In genomic region chr11:128290106-128290840, GRCh38 we compare ENCODE assay signal across 8 cellular contexts.
DNase-seq lines count a peak whose midpoint lies in the region; ATAC-seq and TF ChIP-seq lines count a peak whose summit lies in the region.

No MANE protein-coding gene starts in this region.

- peak overlapping the region; percentile 98 for H3K27ac ChIP-seq in naive thymus-derived CD4-positive, alpha-beta T cell (ENCODE audit: low read depth, low read length)

- H3K27ac Mint-ChIP-seq in Caco-2 (ENCODE audit: unreplicated experiment) = no peak overlapping the region
- H3K27ac Mint-ChIP-seq in naive thymus-derived CD4-positive, alpha-beta T cell = peak overlapping the region; percentile 93 to 100 (median 98)

- DNase-seq in Caco-2 (peak in 1 of 2 experiments; percentile 78), NOMO-1 treated with dmso at 0.1 percent for 144 hours (lab: John Stamatoyannopoulos, UW; ENCODE audit: unreplicated experiment) (peak; percentile 62), epithelial cell of proximal tubule (ENCODE audit: low read depth) (peak; percentile 44)
- peak; percentile 65 for DNase-seq in activated CD8-positive, alpha-beta memory T cell treated with anti-CD3 and anti-CD28 coated beads, Interleukin-2, amount 50 U/mL, for 1 hour (ENCODE audit: extremely low read depth)
- DNase-seq in naive thymus-derived CD4-positive, alpha-beta T cell = peak; percentile 50 to 87 (median 81)
- DNase-seq in stimulated activated naive CD4-positive, alpha-beta T cell treated with Interleukin-2 at 50 U/mL for 16 hours (lab: John Stamatoyannopoulos, UW) = peak; percentile 74

- no peaks in the 10 kb centered on the region for H3K36me3 ChIP-seq in Caco-2 (ENCODE audit: control insufficient read depth, insufficient read depth, low read length)
- H3K36me3 ChIP-seq in naive thymus-derived CD4-positive, alpha-beta T cell (ENCODE audit: control insufficient read depth in 2 of 3, insufficient read depth in 3 of 3, low read length in 3 of 3) = no peaks in the 10 kb centered on the region

- CTCF ChIA-PET in Caco-2 (lab: Charles Lee) = interaction anchor here (1.0 to 1.6 kb wide), 3 partner anchors 9 to 342 kb away, joined by 4 to 7 read pairs (median 4); no protein-coding TSS in a partner anchor
- CTCF ChIA-PET in naive thymus-derived CD4-positive, alpha-beta T cell (lab: Charles Lee) = interaction anchor here (0.5 to 9.6 kb wide), 37 partner anchors 8 to 467 kb away, joined by 3 to 148 read pairs (median 5); no protein-coding TSS in a partner anchor

- no peaks in the 10 kb centered on the region for H3K4me1 ChIP-seq in Caco-2
- peaks cover 51 to 79% of the 10 kb centered on the region in 2 donors for H3K4me1 ChIP-seq in naive thymus-derived CD4-positive, alpha-beta T cell (ENCODE audit: control insufficient read depth in 2 of 2, insufficient read depth in 2 of 2, low read length in 2 of 2)

- no peaks in the 10 kb centered on the region for H3K9me3 ChIP-seq in Caco-2
- H3K9me3 ChIP-seq in naive thymus-derived CD4-positive, alpha-beta T cell (ENCODE audit: control insufficient read depth in 2 of 3, low read length in 3 of 3) = no peaks in the 10 kb centered on the region

- POLR2A ChIA-PET in Caco-2 (lab: Charles Lee) = no interaction called here
- POLR2A ChIA-PET in naive thymus-derived CD4-positive, alpha-beta T cell (lab: Charles Lee) = interaction anchor here (0.7 to 21.1 kb wide), 24 partner anchors 11 to 340 kb away, joined by 3 to 691 read pairs (median 6); no protein-coding TSS in a partner anchor

- H3K9me3 Mint-ChIP-seq in Caco-2 (ENCODE audit: unreplicated experiment) = no peaks in the 10 kb centered on the region
- peaks cover 0 to 6% (median 2%) of the 10 kb centered on the region in 11 donors for H3K9me3 Mint-ChIP-seq in naive thymus-derived CD4-positive, alpha-beta T cell

- peak; percentile 88 to 95 for TF ChIP-seq CTCF in Caco-2 (IDR thresholded peaks at IDR 0.05; ENCODE audit: insufficient read depth in 1 of 2, low read depth in 1 of 2, low read length in 1 of 2, severe bottlenecking in 1 of 2, unreplicated experiment in 1 of 2)
- peak; percentile 87 for TF ChIP-seq CTCF in epithelial cell of proximal tubule (conservative IDR thresholded peaks at IDR 0.05; ENCODE audit: low read depth, low read length)

- no peak overlapping the region for H3K4me3 ChIP-seq in Caco-2 (ENCODE audit: low read depth, low read length)
- no peak overlapping the region for H3K4me3 ChIP-seq in epithelial cell of proximal tubule (ENCODE audit: low read depth, low read length)
- peak overlapping the region; percentile 61 for H3K4me3 ChIP-seq in naive thymus-derived CD4-positive, alpha-beta T cell (ENCODE audit: low read length)

- no peaks in the 10 kb centered on the region for H3K36me3 Mint-ChIP-seq in Caco-2 (ENCODE audit: insufficient read depth, unreplicated experiment)
- peaks cover 0 to 35% (median 8%) of the 10 kb centered on the region in 5 donors for H3K36me3 Mint-ChIP-seq in naive thymus-derived CD4-positive, alpha-beta T cell

- no peaks in the 10 kb centered on the region for H3K4me1 Mint-ChIP-seq in Caco-2 (ENCODE audit: low read depth, unreplicated experiment)
- peaks cover 62 to 100% (median 96%) of the 10 kb centered on the region in 7 donors for H3K4me1 Mint-ChIP-seq in naive thymus-derived CD4-positive, alpha-beta T cell

- H3K4me3 Mint-ChIP-seq in Caco-2 (ENCODE audit: unreplicated experiment) = no peak overlapping the region
- peak overlapping the region; percentile 86 to 98 (median 90) for H3K4me3 Mint-ChIP-seq in naive thymus-derived CD4-positive, alpha-beta T cell

- ATAC-seq in GM19397 (IDR thresholded peaks at IDR 0.05; ENCODE audit: unreplicated experiment) (peak; percentile 76), HG03469 (IDR thresholded peaks at IDR 0.05; ENCODE audit: unreplicated experiment) (peak; percentile 55)
- peak; percentile 86 for ATAC-seq in naive thymus-derived CD4-positive, alpha-beta T cell

- no TSS peak for BruUV-seq in Caco-2 (replicated peaks; lab: Mats Ljungman, UMichigan)

- H3K27me3 ChIP-seq in Caco-2 (replicated peaks; ENCODE audit: control insufficient read depth, insufficient read depth, low read length) = no peaks in the 10 kb centered on the region; the same call in 1 of the 2 replicates
- no peaks in the 10 kb centered on the region for H3K27me3 ChIP-seq in naive thymus-derived CD4-positive, alpha-beta T cell (ENCODE audit: control insufficient read depth in 2 of 2, insufficient read depth in 2 of 2, low read length in 2 of 2)

- peaks cover 14% of the 10 kb centered on the region for H3K27me3 Mint-ChIP-seq in Caco-2 (ENCODE audit: insufficient read depth, unreplicated experiment)
- H3K27me3 Mint-ChIP-seq in naive thymus-derived CD4-positive, alpha-beta T cell = no peaks in the 10 kb centered on the region

- intact Hi-C loops in Caco-2 (cut with micrococcal nuclease; ENCODE audit: unreplicated experiment) = loop anchor here (1.0 kb wide), 6 partner anchors 118 to 541 kb away; no protein-coding TSS in a partner anchor
- intact Hi-C loops in naive thymus-derived CD4-positive, alpha-beta T cell (cut with micrococcal nuclease) = loop anchor here (1.0 to 2.0 kb wide), 27 partner anchors 12 to 541 kb away; partner anchors contain the start of gene FLI1 (in 1 of the 2)
